In genomic region chr14:77843155-77843554, GRCh38 we compare ENCODE assay signal across 20 cellular contexts.
"Had no signal": no experiment of that assay in that cellular context is flagged by ENCODE, and none has a peak within 500 bp of the region (broad histone marks: within the 10 kb centered on the region; RNA-seq: fewer than 3 reads in every experiment).

No MANE protein-coding gene starts in this region.

- H3K4me3 Mint-ChIP-seq: activated naive CD8-positive, alpha-beta T cell treated with anti-CD3 and anti-CD28 coated beads, Interleukin-2, amount 10 ng/mL, durations not matched to agents 7 days and 5 days; brain; central memory CD8-positive, alpha-beta T cell; natural killer cell; stimulated activated naive B cell treated with anti-CD40 and anti-IgM and Interleukin-4, amounts not matched to agents 10 μg/mL and 1 μg/mL and 100 μg/mL, for 72 hours had no signal

- H3K4me1 ChIP-seq: parathyroid adenoma, right lobe of liver had no signal

- H3K9ac ChIP-seq: parathyroid adenoma had no signal

- H3K27me3 ChIP-seq: right lobe of liver, tibial artery had no signal

- H3K27me3 Mint-ChIP-seq: activated naive CD8-positive, alpha-beta T cell treated with anti-CD3 and anti-CD28 coated beads, Interleukin-2, amount 10 ng/mL, durations not matched to agents 7 days and 5 days; central memory CD8-positive, alpha-beta T cell; stimulated activated naive B cell treated with anti-CD40 and anti-IgM and Interleukin-4, amounts not matched to agents 10 μg/mL and 1 μg/mL and 100 μg/mL, for 72 hours had no signal

- H3K9me3 ChIP-seq: right lobe of liver, tibial artery had no signal

- H3K4me1 Mint-ChIP-seq: central memory CD8-positive, alpha-beta T cell; natural killer cell had no signal

- DNase-seq: activated CD4-positive, alpha-beta T cell treated with anti-CD3 and anti-CD28 coated beads for 1 hour; activated CD4-positive, alpha-beta T cell treated with anti-CD3 and anti-CD28 coated beads, Interleukin-2, amount 50 U/mL, for 4 hours; activated naive CD8-positive, alpha-beta T cell treated with anti-CD3 and anti-CD28 coated beads, Interleukin-2, amount 10 ng/mL, durations not matched to agents 7 days and 5 days; erythroblast; foreskin melanocyte; glutamatergic neuron; hippocampal formation; left cardiac atrium; natural killer cell; right lobe of liver; stimulated activated CD4-positive, alpha-beta T cell treated with anti-CD3 and anti-CD28 coated beads, Interleukin-4, amount 100 ng/mL, for 4 hours; stimulated activated naive B cell treated with anti-CD40 and anti-IgM and Interleukin-4, amounts not matched to agents 10 μg/mL and 1 μg/mL and 100 μg/mL, for 72 hours; tibial artery had no signal

- H3K36me3 ChIP-seq: right lobe of liver, tibial artery had no signal

- H3K27ac Mint-ChIP-seq: activated naive CD8-positive, alpha-beta T cell treated with anti-CD3 and anti-CD28 coated beads, Interleukin-2, amount 10 ng/mL, durations not matched to agents 7 days and 5 days; natural killer cell; stimulated activated naive B cell treated with anti-CD40 and anti-IgM and Interleukin-4, amounts not matched to agents 10 μg/mL and 1 μg/mL and 100 μg/mL, for 72 hours had no signal

- H3K36me3 Mint-ChIP-seq: activated naive CD8-positive, alpha-beta T cell treated with anti-CD3 and anti-CD28 coated beads, Interleukin-2, amount 10 ng/mL, durations not matched to agents 7 days and 5 days; natural killer cell had no signal

- H2AFZ ChIP-seq: parathyroid adenoma had no signal

- H3K27ac ChIP-seq: coronary artery, parathyroid adenoma, right lobe of liver, tibial artery, VCaP had no signal

- H3K9me3 Mint-ChIP-seq: activated naive CD8-positive, alpha-beta T cell treated with anti-CD3 and anti-CD28 coated beads, Interleukin-2, amount 10 ng/mL, durations not matched to agents 7 days and 5 days; central memory CD8-positive, alpha-beta T cell; natural killer cell; stimulated activated naive B cell treated with anti-CD40 and anti-IgM and Interleukin-4, amounts not matched to agents 10 μg/mL and 1 μg/mL and 100 μg/mL, for 72 hours had no signal

- H3K4me3 ChIP-seq: coronary artery, right lobe of liver, tibial artery had no signal

- FAIRE-seq: endometrium, islet of Langerhans had no signal
